ENCODE assay signal across 1 cellular context in the genomic region with DNA sequence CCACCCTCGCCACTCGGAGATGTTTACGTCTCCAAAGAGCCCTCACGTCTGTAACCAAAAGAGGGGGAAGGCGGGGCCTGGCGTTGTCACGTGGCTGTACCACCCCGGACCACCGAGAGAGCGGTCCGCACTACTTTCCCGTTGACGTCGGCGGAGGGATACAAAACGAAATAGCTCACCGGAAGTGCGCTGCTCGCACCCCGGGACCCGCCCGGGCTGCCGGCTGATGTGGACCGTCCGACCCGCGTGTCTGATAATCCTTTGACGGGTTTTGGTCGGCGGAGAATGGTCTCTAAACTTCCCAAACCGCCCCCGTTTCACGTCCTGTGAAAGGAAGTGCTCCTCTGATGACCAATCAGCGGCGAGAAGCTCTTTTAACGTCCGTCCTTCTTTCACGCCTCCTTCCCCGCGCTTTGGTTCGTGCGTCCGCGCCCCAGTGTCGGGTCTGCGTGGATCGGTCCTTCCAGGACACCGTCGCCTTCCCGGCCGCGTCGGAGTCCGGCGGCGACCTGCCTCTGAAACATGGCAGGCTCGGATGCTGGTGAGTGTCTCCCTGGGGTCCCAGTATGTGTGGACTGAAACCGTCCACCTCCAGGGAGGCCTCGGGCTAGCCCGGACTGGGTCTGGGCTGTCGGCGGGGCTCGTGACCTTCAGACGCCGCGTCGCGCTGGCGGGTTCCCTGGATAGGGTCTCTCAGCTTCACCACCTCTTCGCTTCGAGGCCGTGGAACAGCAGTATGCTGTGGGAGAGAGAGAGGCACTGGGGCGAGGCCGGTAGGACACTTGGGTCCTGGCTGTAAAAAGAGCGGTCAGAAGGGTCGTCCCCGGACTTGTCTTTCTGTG.
TF ChIP-seq lines count a peak whose summit lies in the region.

A gene with protein sequence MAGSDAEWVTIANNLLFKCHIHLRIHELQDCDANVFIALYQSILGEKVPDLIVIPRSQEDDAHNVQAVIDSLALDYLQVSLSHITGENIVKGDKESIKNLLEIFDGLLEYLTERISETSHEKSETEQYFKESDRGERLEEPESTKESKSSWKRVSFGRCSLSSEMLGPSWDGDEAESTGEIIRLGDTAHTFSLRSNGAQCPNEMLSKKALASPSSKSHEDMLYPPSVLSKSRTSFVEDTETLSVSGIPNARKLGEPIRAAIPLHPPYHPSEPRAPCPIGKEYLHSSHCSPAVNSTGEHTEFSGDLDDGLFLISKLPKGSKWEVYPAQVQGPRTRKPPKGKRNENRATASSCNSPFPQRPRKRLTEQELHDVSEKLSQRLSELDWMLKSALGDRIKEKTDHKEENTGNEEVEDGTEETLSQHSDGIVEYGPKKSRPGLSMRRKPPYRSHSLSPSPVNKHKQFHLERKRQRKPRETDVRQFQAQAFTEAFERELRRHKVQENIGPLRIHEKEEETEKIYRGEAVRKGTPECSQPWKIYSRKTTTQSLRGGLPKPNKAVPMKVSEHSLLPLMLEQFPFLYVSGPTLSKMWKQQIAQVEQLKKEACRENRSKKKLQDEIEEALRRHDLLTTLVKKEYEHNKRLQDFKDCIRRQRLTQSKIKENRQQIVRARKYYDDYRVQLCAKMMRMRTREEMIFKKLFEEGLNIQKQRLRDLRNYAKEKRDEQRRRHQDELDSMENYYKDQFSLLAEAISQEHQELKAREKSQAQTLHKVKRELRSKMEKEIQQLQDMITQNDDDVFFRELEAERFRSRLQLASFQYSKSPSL (plus strand): TSS at position 402 of the 842 bp plus-strand sequence. CDS start 121 bp downstream, at position 523.

TF ChIP-seq in K562, 482 proteins besides CTCF, POLR2A, EP300 and RAD21 (continued from another document and continues in another):
- TF ChIP-seq, protein P1, sequence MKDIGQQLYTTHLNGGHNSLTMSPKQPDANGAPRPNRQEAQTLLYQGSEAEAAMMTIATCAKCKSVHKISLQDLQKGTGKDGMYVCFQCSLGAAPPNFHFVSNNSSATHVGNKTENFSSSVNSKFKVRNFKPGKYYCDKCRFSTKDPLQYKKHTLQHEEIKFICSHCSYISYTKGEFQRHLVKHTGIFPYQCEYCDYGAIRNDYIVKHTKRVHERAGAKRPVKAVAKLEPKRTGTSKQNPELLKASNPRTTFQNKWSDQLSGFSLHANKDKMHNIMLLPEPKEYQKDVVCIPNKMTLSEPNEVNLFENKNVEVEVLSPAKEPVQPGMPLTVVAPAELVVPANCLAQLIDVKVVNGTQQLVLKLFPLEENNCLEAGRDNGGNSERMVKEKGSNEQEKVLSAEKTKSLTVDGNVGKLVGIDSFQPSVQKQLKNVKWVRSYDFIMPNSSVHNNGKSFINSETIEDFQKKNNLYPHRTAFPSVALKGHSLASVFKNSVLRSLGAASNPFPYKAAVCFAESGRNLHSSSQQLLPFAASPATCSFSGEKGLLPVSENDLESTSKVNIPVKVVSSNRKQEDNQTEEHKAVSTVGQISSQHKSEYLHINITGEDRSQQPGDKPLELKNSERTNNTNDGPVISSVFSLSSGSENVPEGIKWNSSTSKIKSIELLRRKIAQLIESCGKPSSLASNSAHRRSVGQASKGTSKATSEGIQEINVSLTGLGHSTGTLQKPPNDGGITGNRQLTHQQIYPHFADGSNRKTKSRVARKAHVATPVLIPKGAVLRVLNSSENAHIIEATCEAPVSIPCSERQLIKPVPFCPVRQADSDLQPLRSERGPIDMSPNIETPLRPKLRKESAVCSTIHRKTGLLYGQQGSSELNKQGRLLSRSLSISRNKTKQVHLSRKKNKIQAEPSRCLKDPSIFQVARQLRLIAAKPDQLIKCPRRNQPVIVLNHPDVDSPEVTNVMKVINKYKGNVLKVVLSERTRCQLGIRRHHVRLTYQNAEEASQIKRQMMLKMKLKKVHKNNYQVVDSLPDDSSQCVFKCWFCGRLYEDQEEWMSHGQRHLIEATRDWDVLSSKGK (CRISPR knock-in tag; IDR thresholded peaks at IDR 0.05): no peak
- TF ChIP-seq TAF7 (tag; IDR thresholded peaks at IDR 0.05) (peak; percentile 71), KLF16 (IDR thresholded peaks at IDR 0.05) (no peak; the same call in 1 of the 2 replicates), LEF1 (IDR thresholded peaks at IDR 0.05) (peak; percentile 42; the same call in 1 of the 2 replicates), SPI1 (IDR thresholded peaks at IDR 0.05; ENCODE audit: borderline replicate concordance, low read depth, low read length) (peak; percentile 83), POLR3G (IDR thresholded peaks at IDR 0.05; ENCODE audit: extremely low read depth, insufficient read length, insufficient replicate concordance) (no peak), SMAD4 (CRISPR knock-in tag; conservative IDR thresholded peaks at IDR 0.05) (peak; percentile 90), DPF2 (IDR thresholded peaks at IDR 0.05) (peak; percentile 52), POLR2AphosphoS5 (IDR thresholded peaks at IDR 0.05; ENCODE audit: control insufficient read depth, insufficient read depth, low read depth, low read length) (peak; percentile 44), ZSCAN29 (IDR thresholded peaks at IDR 0.05) (no peak), CHD2 (IDR thresholded peaks at IDR 0.05; ENCODE audit: low read depth, low read length) (peak; percentile 88), ZNF224 (CRISPR knock-in tag; IDR thresholded peaks at IDR 0.05) (no peak), YY1 (IDR thresholded peaks at IDR 0.05; ENCODE audit: borderline replicate concordance in 1 of 3, control insufficient read depth in 1 of 3, extremely low read depth in 1 of 3, insufficient read depth in 3 of 3, insufficient read length in 1 of 3, insufficient replicate concordance in 2 of 3, low read depth in 1 of 3, low read length in 2 of 3) (peak in 2 of 3 experiments; percentile 2 to 14), STAG1 (CRISPR knock-in tag; IDR thresholded peaks at IDR 0.05; ENCODE audit: borderline replicate concordance) (peak; percentile 37; the same call in 1 of the 2 replicates), GATAD2B (IDR thresholded peaks at IDR 0.05; ENCODE audit: borderline replicate concordance) (peak; percentile 31; the same call in 1 of the 2 replicates), ZC3H8 (IDR thresholded peaks at IDR 0.05) (0 out of 2 replicates have a peak, but pooled peaks have one; percentile 11), GABPA (tag; conservative IDR thresholded peaks at IDR 0.05; ENCODE audit: low read depth) (peak; percentile 94), ARID1B (IDR thresholded peaks at IDR 0.05) (peak; percentile 22; the same call in 1 of the 2 replicates), HNRNPL (IDR thresholded peaks at IDR 0.05; ENCODE audit: low read depth, low read length) (no peak), RBBP5 (IDR thresholded peaks at IDR 0.05; ENCODE audit: borderline replicate concordance, insufficient read depth, low read length, poor library complexity, severe bottlenecking) (peak; percentile 93), STAT5B (CRISPR knock-in tag; IDR thresholded peaks at IDR 0.05) (no peak), SP1 (CRISPR knock-in tag; IDR thresholded peaks at IDR 0.05) (peak; percentile 87; the same call in 1 of the 2 replicates)
- TF ChIP-seq, protein P2, sequence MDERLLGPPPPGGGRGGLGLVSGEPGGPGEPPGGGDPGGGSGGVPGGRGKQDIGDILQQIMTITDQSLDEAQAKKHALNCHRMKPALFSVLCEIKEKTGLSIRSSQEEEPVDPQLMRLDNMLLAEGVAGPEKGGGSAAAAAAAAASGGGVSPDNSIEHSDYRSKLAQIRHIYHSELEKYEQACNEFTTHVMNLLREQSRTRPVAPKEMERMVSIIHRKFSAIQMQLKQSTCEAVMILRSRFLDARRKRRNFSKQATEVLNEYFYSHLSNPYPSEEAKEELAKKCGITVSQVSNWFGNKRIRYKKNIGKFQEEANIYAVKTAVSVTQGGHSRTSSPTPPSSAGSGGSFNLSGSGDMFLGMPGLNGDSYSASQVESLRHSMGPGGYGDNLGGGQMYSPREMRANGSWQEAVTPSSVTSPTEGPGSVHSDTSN (CRISPR knock-in tag; IDR thresholded peaks at IDR 0.05; ENCODE audit: low read depth): no peak
- TF ChIP-seq, protein P2 (tag; conservative IDR thresholded peaks at IDR 0.05; ENCODE audit: low read depth): peak; percentile 37; the same call in 1 of the 2 replicates
- TF ChIP-seq, protein P3, sequence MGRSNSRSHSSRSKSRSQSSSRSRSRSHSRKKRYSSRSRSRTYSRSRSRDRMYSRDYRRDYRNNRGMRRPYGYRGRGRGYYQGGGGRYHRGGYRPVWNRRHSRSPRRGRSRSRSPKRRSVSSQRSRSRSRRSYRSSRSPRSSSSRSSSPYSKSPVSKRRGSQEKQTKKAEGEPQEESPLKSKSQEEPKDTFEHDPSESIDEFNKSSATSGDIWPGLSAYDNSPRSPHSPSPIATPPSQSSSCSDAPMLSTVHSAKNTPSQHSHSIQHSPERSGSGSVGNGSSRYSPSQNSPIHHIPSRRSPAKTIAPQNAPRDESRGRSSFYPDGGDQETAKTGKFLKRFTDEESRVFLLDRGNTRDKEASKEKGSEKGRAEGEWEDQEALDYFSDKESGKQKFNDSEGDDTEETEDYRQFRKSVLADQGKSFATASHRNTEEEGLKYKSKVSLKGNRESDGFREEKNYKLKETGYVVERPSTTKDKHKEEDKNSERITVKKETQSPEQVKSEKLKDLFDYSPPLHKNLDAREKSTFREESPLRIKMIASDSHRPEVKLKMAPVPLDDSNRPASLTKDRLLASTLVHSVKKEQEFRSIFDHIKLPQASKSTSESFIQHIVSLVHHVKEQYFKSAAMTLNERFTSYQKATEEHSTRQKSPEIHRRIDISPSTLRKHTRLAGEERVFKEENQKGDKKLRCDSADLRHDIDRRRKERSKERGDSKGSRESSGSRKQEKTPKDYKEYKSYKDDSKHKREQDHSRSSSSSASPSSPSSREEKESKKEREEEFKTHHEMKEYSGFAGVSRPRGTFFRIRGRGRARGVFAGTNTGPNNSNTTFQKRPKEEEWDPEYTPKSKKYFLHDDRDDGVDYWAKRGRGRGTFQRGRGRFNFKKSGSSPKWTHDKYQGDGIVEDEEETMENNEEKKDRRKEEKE (IDR thresholded peaks at IDR 0.05; ENCODE audit: borderline replicate concordance in 1 of 2, control insufficient read depth in 1 of 2, low read depth in 2 of 2, low read length in 1 of 2): 0 out of 4 replicates have a peak, but pooled peaks of 1 of the 2 experiments have one; percentile 55
- TF ChIP-seq, protein P4, sequence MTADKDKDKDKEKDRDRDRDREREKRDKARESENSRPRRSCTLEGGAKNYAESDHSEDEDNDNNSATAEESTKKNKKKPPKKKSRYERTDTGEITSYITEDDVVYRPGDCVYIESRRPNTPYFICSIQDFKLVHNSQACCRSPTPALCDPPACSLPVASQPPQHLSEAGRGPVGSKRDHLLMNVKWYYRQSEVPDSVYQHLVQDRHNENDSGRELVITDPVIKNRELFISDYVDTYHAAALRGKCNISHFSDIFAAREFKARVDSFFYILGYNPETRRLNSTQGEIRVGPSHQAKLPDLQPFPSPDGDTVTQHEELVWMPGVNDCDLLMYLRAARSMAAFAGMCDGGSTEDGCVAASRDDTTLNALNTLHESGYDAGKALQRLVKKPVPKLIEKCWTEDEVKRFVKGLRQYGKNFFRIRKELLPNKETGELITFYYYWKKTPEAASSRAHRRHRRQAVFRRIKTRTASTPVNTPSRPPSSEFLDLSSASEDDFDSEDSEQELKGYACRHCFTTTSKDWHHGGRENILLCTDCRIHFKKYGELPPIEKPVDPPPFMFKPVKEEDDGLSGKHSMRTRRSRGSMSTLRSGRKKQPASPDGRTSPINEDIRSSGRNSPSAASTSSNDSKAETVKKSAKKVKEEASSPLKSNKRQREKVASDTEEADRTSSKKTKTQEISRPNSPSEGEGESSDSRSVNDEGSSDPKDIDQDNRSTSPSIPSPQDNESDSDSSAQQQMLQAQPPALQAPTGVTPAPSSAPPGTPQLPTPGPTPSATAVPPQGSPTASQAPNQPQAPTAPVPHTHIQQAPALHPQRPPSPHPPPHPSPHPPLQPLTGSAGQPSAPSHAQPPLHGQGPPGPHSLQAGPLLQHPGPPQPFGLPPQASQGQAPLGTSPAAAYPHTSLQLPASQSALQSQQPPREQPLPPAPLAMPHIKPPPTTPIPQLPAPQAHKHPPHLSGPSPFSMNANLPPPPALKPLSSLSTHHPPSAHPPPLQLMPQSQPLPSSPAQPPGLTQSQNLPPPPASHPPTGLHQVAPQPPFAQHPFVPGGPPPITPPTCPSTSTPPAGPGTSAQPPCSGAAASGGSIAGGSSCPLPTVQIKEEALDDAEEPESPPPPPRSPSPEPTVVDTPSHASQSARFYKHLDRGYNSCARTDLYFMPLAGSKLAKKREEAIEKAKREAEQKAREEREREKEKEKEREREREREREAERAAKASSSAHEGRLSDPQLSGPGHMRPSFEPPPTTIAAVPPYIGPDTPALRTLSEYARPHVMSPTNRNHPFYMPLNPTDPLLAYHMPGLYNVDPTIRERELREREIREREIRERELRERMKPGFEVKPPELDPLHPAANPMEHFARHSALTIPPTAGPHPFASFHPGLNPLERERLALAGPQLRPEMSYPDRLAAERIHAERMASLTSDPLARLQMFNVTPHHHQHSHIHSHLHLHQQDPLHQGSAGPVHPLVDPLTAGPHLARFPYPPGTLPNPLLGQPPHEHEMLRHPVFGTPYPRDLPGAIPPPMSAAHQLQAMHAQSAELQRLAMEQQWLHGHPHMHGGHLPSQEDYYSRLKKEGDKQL (CRISPR knock-in tag; IDR thresholded peaks at IDR 0.05; ENCODE audit: borderline replicate concordance): no peak
- TF ChIP-seq, protein P5, sequence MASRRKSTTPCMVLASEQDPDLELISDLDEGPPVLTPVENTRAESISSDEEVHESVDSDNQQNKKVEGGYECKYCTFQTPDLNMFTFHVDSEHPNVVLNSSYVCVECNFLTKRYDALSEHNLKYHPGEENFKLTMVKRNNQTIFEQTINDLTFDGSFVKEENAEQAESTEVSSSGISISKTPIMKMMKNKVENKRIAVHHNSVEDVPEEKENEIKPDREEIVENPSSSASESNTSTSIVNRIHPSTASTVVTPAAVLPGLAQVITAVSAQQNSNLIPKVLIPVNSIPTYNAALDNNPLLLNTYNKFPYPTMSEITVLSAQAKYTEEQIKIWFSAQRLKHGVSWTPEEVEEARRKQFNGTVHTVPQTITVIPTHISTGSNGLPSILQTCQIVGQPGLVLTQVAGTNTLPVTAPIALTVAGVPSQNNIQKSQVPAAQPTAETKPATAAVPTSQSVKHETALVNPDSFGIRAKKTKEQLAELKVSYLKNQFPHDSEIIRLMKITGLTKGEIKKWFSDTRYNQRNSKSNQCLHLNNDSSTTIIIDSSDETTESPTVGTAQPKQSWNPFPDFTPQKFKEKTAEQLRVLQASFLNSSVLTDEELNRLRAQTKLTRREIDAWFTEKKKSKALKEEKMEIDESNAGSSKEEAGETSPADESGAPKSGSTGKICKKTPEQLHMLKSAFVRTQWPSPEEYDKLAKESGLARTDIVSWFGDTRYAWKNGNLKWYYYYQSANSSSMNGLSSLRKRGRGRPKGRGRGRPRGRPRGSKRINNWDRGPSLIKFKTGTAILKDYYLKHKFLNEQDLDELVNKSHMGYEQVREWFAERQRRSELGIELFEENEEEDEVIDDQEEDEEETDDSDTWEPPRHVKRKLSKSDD (conservative IDR thresholded peaks at IDR 0.05; ENCODE audit: low read length): 0 out of 2 replicates have a peak, but pooled peaks have one; percentile 41
- TF ChIP-seq, protein P6, sequence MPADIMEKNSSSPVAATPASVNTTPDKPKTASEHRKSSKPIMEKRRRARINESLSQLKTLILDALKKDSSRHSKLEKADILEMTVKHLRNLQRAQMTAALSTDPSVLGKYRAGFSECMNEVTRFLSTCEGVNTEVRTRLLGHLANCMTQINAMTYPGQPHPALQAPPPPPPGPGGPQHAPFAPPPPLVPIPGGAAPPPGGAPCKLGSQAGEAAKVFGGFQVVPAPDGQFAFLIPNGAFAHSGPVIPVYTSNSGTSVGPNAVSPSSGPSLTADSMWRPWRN (IDR thresholded peaks at IDR 0.05; ENCODE audit: low read depth): peak; percentile 27; the same call in 1 of the 2 replicates
